ENCODE assay signal across 22 cellular contexts in the genomic region with DNA sequence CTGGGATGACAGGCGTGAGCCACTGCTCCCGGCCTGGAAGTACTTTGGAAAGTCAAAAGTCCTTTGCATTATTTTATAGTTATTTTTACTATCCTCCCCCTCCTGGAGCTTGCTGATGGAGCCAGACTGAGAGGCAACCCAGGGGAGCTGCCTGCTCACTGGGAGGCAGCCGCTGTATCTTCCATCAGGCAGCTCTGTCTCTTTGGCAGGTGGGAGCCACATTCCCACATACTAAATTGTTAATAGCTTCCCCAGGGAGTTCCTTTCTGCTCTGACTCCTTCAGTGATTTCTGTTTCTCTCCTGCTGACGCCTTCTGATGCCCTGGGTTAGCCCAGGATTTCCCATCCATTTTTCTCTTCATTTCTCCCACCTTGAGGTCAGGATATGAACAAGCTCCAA. TPM values are rescaled to one million over a fixed set of nuclear protein-coding genes. Genes with fewer than 3 reads are reported as not detected.
"Had no signal": no experiment of that assay in that cellular context is flagged by ENCODE, and none has a peak within 500 bp of the region (broad histone marks: within the 10 kb centered on the region; RNA-seq: fewer than 3 reads in every experiment).

No MANE protein-coding gene starts in this region.

- DNase-seq: activated CD4-positive, alpha-beta T cell treated with anti-CD3 and anti-CD28 coated beads, Interleukin-2, amount 50 U/mL, for 1 hour; activated CD4-positive, CD25-positive, alpha-beta regulatory T cell treated with anti-CD3 and anti-CD28 coated beads, Interleukin-2, amount 50 U/mL, for 72 hours; activated CD8-positive, alpha-beta T cell treated with anti-CD3 and anti-CD28 coated beads, Interleukin-2, amount 10 ng/mL, durations not matched to agents 7 days and 5 days; activated gamma-delta T cell; activated naive CD4-positive, alpha-beta T cell treated with anti-CD3 and anti-CD28 coated beads, Interleukin-2, amount 50 U/mL, for 16 hours; activated naive CD8-positive, alpha-beta T cell treated with anti-CD3 and anti-CD28 coated beads, Interleukin-2, amount 50 U/mL, for 24 hours; cortex of kidney; heart right ventricle; naive thymus-derived CD4-positive, alpha-beta T cell; occipital lobe; retina; sigmoid colon; stimulated activated CD4-positive, alpha-beta T cell treated with anti-CD3 and anti-CD28 coated beads, Interleukin-2, amount 100 ng/mL, for 48 hours; stimulated activated CD8-positive, alpha-beta memory T cell treated with anti-CD3 and anti-CD28 coated beads, Interleukin-4, amount 100 ng/mL, for 48 hours; stimulated activated naive CD4-positive, alpha-beta T cell; testis; trophoblast cell; uterus had no signal

- H3K4me1 ChIP-seq: heart right ventricle, testis, uterus had no signal

- H3K4me3 ChIP-seq: heart right ventricle, sigmoid colon, testis, uterus had no signal

- H3K27ac ChIP-seq: heart right ventricle, sigmoid colon, testis, uterus, VCaP had no signal

- H3K36me3 ChIP-seq: heart right ventricle, sigmoid colon, uterus had no signal

- ATAC-seq: activated CD8-positive, alpha-beta T cell treated with anti-CD3 and anti-CD28 coated beads, Interleukin-2, amount 10 ng/mL, durations not matched to agents 7 days and 5 days; activated naive CD8-positive, alpha-beta T cell treated with anti-CD3 and anti-CD28 coated beads, Interleukin-2, amount 50 U/mL, for 24 hours; heart right ventricle; left lobe of liver; naive thymus-derived CD4-positive, alpha-beta T cell had no signal

- H3K9me3 ChIP-seq: heart right ventricle, sigmoid colon, testis, uterus had no signal

- H3K27me3 ChIP-seq: testis, uterus had no signal

RNA-seq across cellular contexts. Expression of a gene that starts 4.9 kb away (rescaled TPM):
- total RNA-seq: activated CD8-positive, alpha-beta T cell treated with anti-CD3 and anti-CD28 coated beads, Interleukin-2, amount 10 ng/mL, durations not matched to agents 7 days and 5 days; epithelial cell of proximal tubule; left lobe of liver; lung microvascular endothelial cell; naive thymus-derived CD4-positive, alpha-beta T cell had no signal
